ENCODE assay signal across 8 cellular contexts in the genomic region with DNA sequence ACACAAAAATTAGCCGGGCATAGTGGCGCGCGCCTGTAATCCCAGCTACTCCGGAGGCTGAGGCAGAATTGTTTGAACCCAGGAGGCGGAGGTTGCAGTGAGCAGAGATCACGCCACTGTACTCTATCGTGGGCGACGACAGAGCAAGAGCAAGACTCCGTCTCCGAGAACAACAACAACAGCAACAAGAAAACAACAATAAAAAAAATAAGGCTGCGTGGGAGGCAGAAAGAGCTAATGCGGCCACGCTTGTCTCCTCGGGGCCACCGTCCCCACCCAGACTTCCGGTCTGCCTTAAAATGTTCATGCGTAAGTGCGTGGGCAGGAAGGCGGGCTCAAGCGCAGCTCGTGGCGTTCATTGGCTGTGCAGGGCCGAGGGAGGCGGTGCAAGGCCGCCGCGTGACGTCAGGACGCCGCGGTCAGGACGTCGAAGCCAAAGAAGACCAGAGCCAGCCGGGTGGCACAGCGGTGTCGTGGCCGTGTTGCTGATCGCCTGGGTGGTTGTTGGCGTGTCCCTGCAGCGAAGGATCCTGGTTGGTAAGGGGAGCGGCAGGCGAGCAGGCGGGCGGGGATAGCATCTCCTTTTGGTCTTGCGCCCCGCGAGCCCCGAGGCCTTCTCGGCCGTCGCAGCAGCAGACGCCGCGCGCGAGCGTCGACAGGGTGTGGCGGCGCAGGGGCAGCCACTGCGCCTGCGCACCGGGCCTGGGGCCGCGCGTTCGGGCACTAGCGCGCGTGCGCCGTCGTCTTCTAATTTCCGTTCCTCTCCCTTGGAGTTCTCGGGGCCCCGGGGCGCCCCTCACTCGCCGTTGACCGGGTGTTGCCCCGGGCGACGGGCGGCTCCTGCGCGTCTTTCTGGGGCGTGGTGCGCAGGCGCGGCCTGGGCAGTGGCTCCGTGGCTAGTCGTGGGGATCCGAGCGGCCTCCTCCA. TPM values are rescaled to one million over a fixed set of nuclear protein-coding genes. Genes with fewer than 3 reads are reported as not detected.
DNase-seq lines count a peak whose midpoint lies in the region; ATAC-seq and TF ChIP-seq lines count a peak whose summit lies in the region.

A gene (plus strand): TSS at position 426 of the 927 bp plus-strand sequence. CDS start 2,146 bp downstream, outside the sequence.

- ATAC-seq in HG03460 (IDR thresholded peaks at IDR 0.05; ENCODE audit: unreplicated experiment), result peak; percentile 78

- H3K9me3 ChIP-seq in BE2C (no peaks in the 10 kb centered on the region), colonic mucosa (no peaks in the 10 kb centered on the region)

- H3K27me3 ChIP-seq in BE2C, result no peaks in the 10 kb centered on the region
- no peaks in the 10 kb centered on the region for H3K27me3 ChIP-seq in colonic mucosa

- intact Hi-C loops in colonic mucosa (cut with DNase I), result no loop called here

- peak within 1 kb of the TSS; percentile 98 for H3K27ac ChIP-seq in colonic mucosa

- DNase-seq in BE2C (peak; percentile 95), GM19240 (ENCODE audit: insufficient read length, low spot score) (peak; percentile 90), NCI-H526 (lab: John Stamatoyannopoulos, UW) (peak; percentile 95 to 99), colonic mucosa (peak; percentile 97), left kidney (ENCODE audit: low read depth, low spot score) (peak; percentile 99)
- DNase-seq in activated CD4-positive, alpha-beta T cell treated with anti-CD3 and anti-CD28 coated beads for 48 hours, result peak; percentile 98
- DNase-seq in stimulated activated CD4-positive, alpha-beta T cell treated with anti-CD3 and anti-CD28 coated beads, Interleukin-2, amount 100 ng/mL, for 24 hours, result peak; percentile 96 to 97

- peak within 1 kb of the TSS; percentile 85 to 92 for H3K9ac ChIP-seq in colonic mucosa (ENCODE audit: low read depth in 2 of 2, low read length in 2 of 2)

- peaks cover 34% of the 10 kb centered on the region for H3K36me3 ChIP-seq in BE2C
- peaks cover 24% of the 10 kb centered on the region for H3K36me3 ChIP-seq in colonic mucosa

- TF ChIP-seq CTCF in BE2C (IDR thresholded peaks at IDR 0.05; ENCODE audit: low read depth, low read length) (no peak), colonic mucosa (IDR thresholded peaks at IDR 0.05) (no peak)

- H3K4me1 ChIP-seq in BE2C (no peaks in the 10 kb centered on the region), colonic mucosa (peaks cover 11% of the 10 kb centered on the region)

- H3K4me3 ChIP-seq in BE2C (ENCODE audit: low read depth, low read length) (peak within 1 kb of the TSS; percentile 99), colonic mucosa (peak within 1 kb of the TSS; percentile 96)

RNA-seq across cellular contexts. Expression of the gene that starts here (rescaled TPM):
- polyA plus RNA-seq in BE2C (2012; ENCODE audit: insufficient read depth, insufficient read length, low read depth), result 163 TPM
- total RNA-seq in colonic mucosa, result 100 to 1,000 TPM in 1 of 2 donors, 10 to 100 TPM in 1; 80.2 to 154 TPM

Comparison
In these comparisons a context has a peak if more than half of its experiments do, and no peak if none do; other contexts are left out.
1. Peak in every context shown above with its lines: DNase-seq, ATAC-seq, H3K4me3 ChIP-seq and H3K27ac ChIP-seq.